In the genomic region with DNA sequence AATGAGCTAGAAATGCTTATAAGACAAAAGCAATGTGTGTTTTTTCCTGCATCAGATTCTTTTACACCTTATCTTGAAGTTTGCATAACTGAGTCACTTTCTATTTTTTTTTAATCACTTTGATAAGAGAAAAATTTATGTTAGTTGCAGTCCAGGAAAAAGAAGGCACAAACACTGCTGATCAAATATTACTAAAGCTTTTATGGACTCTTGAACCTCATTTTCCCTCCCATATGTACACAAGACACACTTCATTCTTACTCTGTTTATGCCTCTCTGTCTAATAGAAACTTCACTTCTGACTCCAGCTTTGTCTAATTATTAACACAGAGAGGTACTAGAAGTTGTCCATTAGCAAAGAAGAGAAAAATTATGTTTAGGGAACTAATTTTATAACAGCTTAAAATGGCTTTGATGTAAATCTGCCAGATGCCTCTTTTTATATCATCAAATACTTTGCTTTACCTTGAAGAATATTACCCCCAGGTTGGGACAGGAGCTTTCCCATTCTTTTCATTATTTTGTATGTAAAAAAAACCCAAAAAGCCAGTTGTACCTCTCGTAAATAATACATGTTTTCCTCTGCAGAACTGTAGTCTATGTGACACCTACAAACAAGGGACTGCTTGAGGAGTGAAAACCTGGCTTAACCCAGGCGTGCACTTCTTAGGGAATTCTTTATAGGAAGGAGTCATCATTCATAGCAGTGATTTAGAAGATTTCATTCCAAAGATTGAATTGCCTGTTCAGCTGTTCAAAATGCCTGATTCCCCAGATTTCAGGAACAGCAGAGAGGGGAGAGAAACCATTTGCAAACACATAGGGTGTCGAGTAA, we compare ENCODE assay signal across 10 cellular contexts.
DNase-seq lines count a peak whose midpoint lies in the region; ATAC-seq, FAIRE-seq and TF ChIP-seq lines count a peak whose summit lies in the region.
"Had no signal": no experiment of that assay in that cellular context is flagged by ENCODE, and none has a peak within 500 bp of the region (broad histone marks: within the 10 kb centered on the region; RNA-seq: fewer than 3 reads in every experiment).

No MANE protein-coding gene starts in this region.

- no peak for TF ChIP-seq CTCF in HEK293 (tag by site-specific recombination; IDR thresholded peaks at IDR 0.05)
- no peak for TF ChIP-seq CTCF in astrocyte (IDR thresholded peaks at IDR 0.05; ENCODE audit: insufficient read depth, low read depth, low read length)

- peak; percentile 70 for DNase-seq in DMS53 treated with DMSO at 0.1 percent for 48 hours (lab: John Stamatoyannopoulos, UW; ENCODE audit: unreplicated experiment)
- DNase-seq in astrocyte (ENCODE audit: low read depth): peak; percentile 28
- no peak for DNase-seq in KBM-7
- DNase-seq in NCI-H187 treated with DMSO at 0.1 percent for 48 hours (lab: John Stamatoyannopoulos, UW): no peak
- DNase-seq: foreskin fibroblast, naive B cell had no signal

- POLR2A ChIA-PET in HEK293 (lab: Yijun Ruan, JAX): interaction anchor here (1.3 to 1.5 kb wide), 2 partner anchors 33 to 73 kb away, joined by 3 read pairs; a partner anchor contains a TSS

- no peak for ATAC-seq in HG03342 (IDR thresholded peaks at IDR 0.05; ENCODE audit: unreplicated experiment)
- ATAC-seq in HG03457 (IDR thresholded peaks at IDR 0.05; ENCODE audit: unreplicated experiment): no peak

- H3K36me3 ChIP-seq in HEK293 (ENCODE audit: control insufficient read depth in 2 of 2, insufficient read depth in 1 of 2, low read length in 2 of 2) (no peaks in the 10 kb centered on the region), astrocyte (ENCODE audit: insufficient read depth, low read length) (no peaks in the 10 kb centered on the region), muscle layer of colon (ENCODE audit: insufficient read depth, low read length) (no peaks in the 10 kb centered on the region)

- H3K9ac ChIP-seq in astrocyte (ENCODE audit: low read length) (no peak overlapping the region), muscle layer of colon (ENCODE audit: low read length) (no peak overlapping the region)

- H3K9me3 ChIP-seq in HEK293 (ENCODE audit: control insufficient read depth, insufficient read depth, low read depth, low read length): no peaks in the 10 kb centered on the region
- H3K9me3 ChIP-seq in astrocyte (ENCODE audit: insufficient read depth, low read depth, low read length): no peaks in the 10 kb centered on the region
- H3K9me3 ChIP-seq in muscle layer of colon (ENCODE audit: low read length): no peaks in the 10 kb centered on the region

- in situ Hi-C loops in KBM-7 (cut with MboI; ENCODE audit: low pct_unique_long_range_greater_than_20kb, low sequenced_read_pairs): no loop called here

- H3K27ac Mint-ChIP-seq in astrocyte (ENCODE audit: unreplicated experiment): no peak overlapping the region
- H3K27ac Mint-ChIP-seq: naive B cell had no signal

- no peaks in the 10 kb centered on the region for H4K20me1 ChIP-seq in astrocyte (ENCODE audit: insufficient read depth, low read length)

- H3K4me2 ChIP-seq in astrocyte (ENCODE audit: low read length): no peak overlapping the region

- no peaks in the 10 kb centered on the region for H3K36me3 Mint-ChIP-seq in astrocyte (ENCODE audit: low read depth, unreplicated experiment)
- H3K36me3 Mint-ChIP-seq: naive B cell had no signal

- H3K4me3 ChIP-seq in HEK293 (ENCODE audit: low read depth, low read length) (no peak overlapping the region), astrocyte (ENCODE audit: insufficient read depth, low read depth, low read length) (no peak overlapping the region), muscle layer of colon (ENCODE audit: low read depth in 1 of 2, low read length in 2 of 2) (no peak overlapping the region)

- H3K4me1 Mint-ChIP-seq in astrocyte (ENCODE audit: low read depth, unreplicated experiment): peaks cover 17% of the 10 kb centered on the region
- H3K4me1 Mint-ChIP-seq: naive B cell had no signal

- H3K27me3 ChIP-seq in astrocyte (ENCODE audit: insufficient read depth, low read length) (no peaks in the 10 kb centered on the region), muscle layer of colon (ENCODE audit: control insufficient read depth in 1 of 2, insufficient read depth in 2 of 2, low read length in 2 of 2) (no peaks in the 10 kb centered on the region)

- no peaks in the 10 kb centered on the region for H3K27me3 Mint-ChIP-seq in astrocyte (ENCODE audit: low read depth, unreplicated experiment)
- H3K27me3 Mint-ChIP-seq: naive B cell had no signal

- CTCF ChIA-PET in HEK293 (lab: Yijun Ruan, JAX): interaction anchor here (0.7 to 1.1 kb wide), 3 partner anchors 11 to 232 kb away, joined by 3 to 5 read pairs (median 4); a partner anchor contains a TSS

- H3K4me1 ChIP-seq in HEK293 (ENCODE audit: control insufficient read depth, insufficient read depth, low read length) (peaks cover 28% of the 10 kb centered on the region), astrocyte (ENCODE audit: insufficient read depth, low read length) (peaks cover 20% of the 10 kb centered on the region), muscle layer of colon (ENCODE audit: insufficient read depth, low read length) (peaks cover 71% of the 10 kb centered on the region)

- no peak overlapping the region for H2AFZ ChIP-seq in astrocyte (ENCODE audit: low read depth, low read length)

- H3K27ac ChIP-seq in HEK293 (ENCODE audit: extremely low read depth, low read depth, low read length) (peak overlapping the region; percentile 29; the same call in 1 of the 2 replicates), astrocyte (ENCODE audit: low read depth, low read length) (no peak overlapping the region), muscle layer of colon (ENCODE audit: low read depth, low read length) (peak overlapping the region; percentile 41)

- peaks cover 5% of the 10 kb centered on the region for H3K9me3 Mint-ChIP-seq in astrocyte (ENCODE audit: unreplicated experiment)
- H3K9me3 Mint-ChIP-seq: naive B cell had no signal

- H3K4me3 Mint-ChIP-seq in astrocyte (ENCODE audit: unreplicated experiment): no peak overlapping the region
- H3K4me3 Mint-ChIP-seq: naive B cell had no signal

- no peak for FAIRE-seq in astrocyte (lab: Jason Lieb, UNC)

- H3K79me2 ChIP-seq in astrocyte (ENCODE audit: insufficient read depth, low read length): peaks cover 2% of the 10 kb centered on the region

TF ChIP-seq in HEK293, 187 proteins besides CTCF, POLR2A, EP300 and RAD21:
- TF ChIP-seq, protein P1, sequence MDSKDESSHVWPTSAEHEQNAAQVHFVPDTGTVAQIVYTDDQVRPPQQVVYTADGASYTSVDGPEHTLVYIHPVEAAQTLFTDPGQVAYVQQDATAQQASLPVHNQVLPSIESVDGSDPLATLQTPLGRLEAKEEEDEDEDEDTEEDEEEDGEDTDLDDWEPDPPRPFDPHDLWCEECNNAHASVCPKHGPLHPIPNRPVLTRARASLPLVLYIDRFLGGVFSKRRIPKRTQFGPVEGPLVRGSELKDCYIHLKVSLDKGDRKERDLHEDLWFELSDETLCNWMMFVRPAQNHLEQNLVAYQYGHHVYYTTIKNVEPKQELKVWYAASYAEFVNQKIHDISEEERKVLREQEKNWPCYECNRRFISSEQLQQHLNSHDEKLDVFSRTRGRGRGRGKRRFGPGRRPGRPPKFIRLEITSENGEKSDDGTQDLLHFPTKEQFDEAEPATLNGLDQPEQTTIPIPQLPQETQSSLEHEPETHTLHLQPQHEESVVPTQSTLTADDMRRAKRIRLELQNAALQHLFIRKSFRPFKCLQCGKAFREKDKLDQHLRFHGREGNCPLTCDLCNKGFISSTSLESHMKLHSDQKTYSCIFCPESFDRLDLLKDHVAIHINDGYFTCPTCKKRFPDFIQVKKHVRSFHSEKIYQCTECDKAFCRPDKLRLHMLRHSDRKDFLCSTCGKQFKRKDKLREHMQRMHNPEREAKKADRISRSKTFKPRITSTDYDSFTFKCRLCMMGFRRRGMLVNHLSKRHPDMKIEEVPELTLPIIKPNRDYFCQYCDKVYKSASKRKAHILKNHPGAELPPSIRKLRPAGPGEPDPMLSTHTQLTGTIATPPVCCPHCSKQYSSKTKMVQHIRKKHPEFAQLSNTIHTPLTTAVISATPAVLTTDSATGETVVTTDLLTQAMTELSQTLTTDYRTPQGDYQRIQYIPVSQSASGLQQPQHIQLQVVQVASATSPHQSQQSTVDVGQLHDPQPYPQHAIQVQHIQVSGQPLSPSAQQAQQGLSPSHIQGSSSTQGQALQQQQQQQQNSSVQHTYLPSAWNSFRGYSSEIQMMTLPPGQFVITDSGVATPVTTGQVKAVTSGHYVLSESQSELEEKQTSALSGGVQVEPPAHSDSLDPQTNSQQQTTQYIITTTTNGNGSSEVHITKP (tag by site-specific recombination; IDR thresholded peaks at IDR 0.05): no peak
- TF ChIP-seq, protein P2, sequence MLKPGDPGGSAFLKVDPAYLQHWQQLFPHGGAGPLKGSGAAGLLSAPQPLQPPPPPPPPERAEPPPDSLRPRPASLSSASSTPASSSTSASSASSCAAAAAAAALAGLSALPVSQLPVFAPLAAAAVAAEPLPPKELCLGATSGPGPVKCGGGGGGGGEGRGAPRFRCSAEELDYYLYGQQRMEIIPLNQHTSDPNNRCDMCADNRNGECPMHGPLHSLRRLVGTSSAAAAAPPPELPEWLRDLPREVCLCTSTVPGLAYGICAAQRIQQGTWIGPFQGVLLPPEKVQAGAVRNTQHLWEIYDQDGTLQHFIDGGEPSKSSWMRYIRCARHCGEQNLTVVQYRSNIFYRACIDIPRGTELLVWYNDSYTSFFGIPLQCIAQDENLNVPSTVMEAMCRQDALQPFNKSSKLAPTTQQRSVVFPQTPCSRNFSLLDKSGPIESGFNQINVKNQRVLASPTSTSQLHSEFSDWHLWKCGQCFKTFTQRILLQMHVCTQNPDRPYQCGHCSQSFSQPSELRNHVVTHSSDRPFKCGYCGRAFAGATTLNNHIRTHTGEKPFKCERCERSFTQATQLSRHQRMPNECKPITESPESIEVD (tag by site-specific recombination; IDR thresholded peaks at IDR 0.05): peak; percentile 81
- TF ChIP-seq GFI1B (tag by site-specific recombination; IDR thresholded peaks at IDR 0.05): 0 out of 2 replicates have a peak, but pooled peaks have one; percentile 24

Comparison
In these comparisons a context has a peak if more than half of its experiments do, and no peak if none do; other contexts are left out.
1. DNase-seq: peak in DMS53 treated with DMSO at 0.1 percent for 48 hours (single experiment) and astrocyte (single experiment); none in KBM-7 (single experiment) and NCI-H187 treated with DMSO at 0.1 percent for 48 hours (single experiment).